In genomic region chr1:108432002-108432401, GRCh38 we compare ENCODE assay signal across 10 cellular contexts. TPM values are rescaled to one million over a fixed set of nuclear protein-coding genes. Genes with fewer than 3 reads are reported as not detected.
"Had no signal": no experiment of that assay in that cellular context is flagged by ENCODE, and none has a peak within 500 bp of the region (broad histone marks: within the 10 kb centered on the region; RNA-seq: fewer than 3 reads in every experiment).

No MANE protein-coding gene starts in this region.

RNA-seq across cellular contexts. Expression of gene NBPF6, which starts 18.1 kb away (rescaled TPM):
- total RNA-seq: activated B cell treated with CpG ODN at 0.5 μM for 24 hours; activated CD4-positive, alpha-beta memory T cell treated with anti-CD3 and anti-CD28 coated beads, Interleukin-2, amount 10 ng/mL, durations not matched to agents 7 days and 5 days; activated CD4-positive, alpha-beta T cell treated with anti-CD3 and anti-CD28 coated beads for 36 hours; activated CD4-positive, alpha-beta T cell treated with anti-CD3 and anti-CD28 coated beads, Interleukin-2, amount 10 ng/mL, durations not matched to agents 7 days and 5 days; activated CD8-positive, alpha-beta memory T cell treated with anti-CD3 and anti-CD28 coated beads for 36 hours; activated CD8-positive, alpha-beta memory T cell treated with anti-CD3 and anti-CD28 coated beads, Interleukin-2, amount 10 ng/mL, durations not matched to agents 7 days and 5 days; activated CD8-positive, alpha-beta T cell treated with anti-CD3 and anti-CD28 coated beads for 36 hours; activated CD8-positive, alpha-beta T cell treated with anti-CD3 and anti-CD28 coated beads, Interleukin-2, amount 10 ng/mL, durations not matched to agents 7 days and 5 days; T-cell; T-helper 2 cell treated with Interferon-gamma antibody and Interleukin-4, amounts not matched to agents 100 ng/mL and 5 ng/mL, for 36 hours had no signal
